ENCODE assay signal across 2 cellular contexts in the genomic region with DNA sequence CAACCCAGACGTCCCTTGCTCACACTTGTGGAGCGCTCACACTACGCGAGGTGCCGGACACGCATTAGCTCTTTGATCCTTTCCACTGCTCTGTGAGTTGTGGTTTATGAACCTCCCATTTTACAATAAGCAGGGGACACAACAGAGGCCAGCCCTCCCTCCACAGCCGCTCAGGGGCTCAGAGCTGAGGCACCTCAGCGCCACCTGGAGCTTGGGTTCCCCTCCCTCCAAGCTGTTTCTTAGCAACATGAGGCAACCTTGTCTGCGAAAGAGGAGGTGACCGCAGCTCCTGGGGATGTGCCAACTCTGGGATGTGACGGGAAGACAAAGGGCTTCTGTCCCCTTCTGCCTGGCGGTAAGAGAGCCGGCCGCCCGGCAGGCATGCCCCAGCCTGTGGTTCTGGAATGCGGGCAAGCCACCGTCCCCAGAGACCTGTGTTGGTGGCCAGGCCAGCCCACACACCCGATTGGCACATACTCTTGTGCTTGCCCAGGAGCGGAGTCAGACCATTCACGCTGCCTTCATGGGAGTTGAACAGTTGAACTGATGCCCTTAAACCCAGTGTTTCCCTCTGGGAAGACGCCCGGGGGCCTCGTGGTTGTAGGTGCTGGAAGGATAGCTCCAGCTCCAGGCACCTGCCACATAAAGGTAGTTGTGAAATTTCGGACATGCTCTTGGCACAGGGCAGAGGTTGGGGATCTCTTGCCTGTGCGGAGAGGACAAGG.
TF ChIP-seq lines count a peak whose summit lies in the region.

No MANE protein-coding gene starts in this region.

TF ChIP-seq in Ishikawa, 13 proteins besides CTCF, POLR2A, EP300 and RAD21:
- no peak for TF ChIP-seq CREB1 (IDR thresholded peaks at IDR 0.05; ENCODE audit: low read depth)
- TF ChIP-seq, protein P1, sequence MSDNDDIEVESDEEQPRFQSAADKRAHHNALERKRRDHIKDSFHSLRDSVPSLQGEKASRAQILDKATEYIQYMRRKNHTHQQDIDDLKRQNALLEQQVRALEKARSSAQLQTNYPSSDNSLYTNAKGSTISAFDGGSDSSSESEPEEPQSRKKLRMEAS (IDR thresholded peaks at IDR 0.05) = peak; percentile 60
- peak; percentile 90 for TF ChIP-seq TEAD4 (IDR thresholded peaks at IDR 0.05)
- peak; percentile 61 for TF ChIP-seq TCF12 (IDR thresholded peaks at IDR 0.05; ENCODE audit: low read depth)
- TF ChIP-seq NFIC (IDR thresholded peaks at IDR 0.05) = peak; percentile 68
- TF ChIP-seq, protein P2, sequence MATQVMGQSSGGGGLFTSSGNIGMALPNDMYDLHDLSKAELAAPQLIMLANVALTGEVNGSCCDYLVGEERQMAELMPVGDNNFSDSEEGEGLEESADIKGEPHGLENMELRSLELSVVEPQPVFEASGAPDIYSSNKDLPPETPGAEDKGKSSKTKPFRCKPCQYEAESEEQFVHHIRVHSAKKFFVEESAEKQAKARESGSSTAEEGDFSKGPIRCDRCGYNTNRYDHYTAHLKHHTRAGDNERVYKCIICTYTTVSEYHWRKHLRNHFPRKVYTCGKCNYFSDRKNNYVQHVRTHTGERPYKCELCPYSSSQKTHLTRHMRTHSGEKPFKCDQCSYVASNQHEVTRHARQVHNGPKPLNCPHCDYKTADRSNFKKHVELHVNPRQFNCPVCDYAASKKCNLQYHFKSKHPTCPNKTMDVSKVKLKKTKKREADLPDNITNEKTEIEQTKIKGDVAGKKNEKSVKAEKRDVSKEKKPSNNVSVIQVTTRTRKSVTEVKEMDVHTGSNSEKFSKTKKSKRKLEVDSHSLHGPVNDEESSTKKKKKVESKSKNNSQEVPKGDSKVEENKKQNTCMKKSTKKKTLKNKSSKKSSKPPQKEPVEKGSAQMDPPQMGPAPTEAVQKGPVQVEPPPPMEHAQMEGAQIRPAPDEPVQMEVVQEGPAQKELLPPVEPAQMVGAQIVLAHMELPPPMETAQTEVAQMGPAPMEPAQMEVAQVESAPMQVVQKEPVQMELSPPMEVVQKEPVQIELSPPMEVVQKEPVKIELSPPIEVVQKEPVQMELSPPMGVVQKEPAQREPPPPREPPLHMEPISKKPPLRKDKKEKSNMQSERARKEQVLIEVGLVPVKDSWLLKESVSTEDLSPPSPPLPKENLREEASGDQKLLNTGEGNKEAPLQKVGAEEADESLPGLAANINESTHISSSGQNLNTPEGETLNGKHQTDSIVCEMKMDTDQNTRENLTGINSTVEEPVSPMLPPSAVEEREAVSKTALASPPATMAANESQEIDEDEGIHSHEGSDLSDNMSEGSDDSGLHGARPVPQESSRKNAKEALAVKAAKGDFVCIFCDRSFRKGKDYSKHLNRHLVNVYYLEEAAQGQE (IDR thresholded peaks at IDR 0.05; ENCODE audit: low read depth) = peak; percentile 50
- no peak for TF ChIP-seq YY1 (IDR thresholded peaks at IDR 0.05; ENCODE audit: low read depth)

TF ChIP-seq in GM12878, 131 proteins besides CTCF, POLR2A, EP300 and RAD21:
- TF ChIP-seq STAT3 (IDR thresholded peaks at IDR 0.05; ENCODE audit: low read depth, low read length) (no peak), EED (IDR thresholded peaks at IDR 0.05; ENCODE audit: low read depth) (peak; percentile 55; the same call in 1 of the 2 replicates), IKZF1 (conservative IDR thresholded peaks at IDR 0.05) (peak; percentile 49), RUNX3 (IDR thresholded peaks at IDR 0.05; ENCODE audit: low read length) (peak; percentile 42; the same call in 1 of the 2 replicates), MEF2B (IDR thresholded peaks at IDR 0.05; ENCODE audit: partially characterized antibody, poor library complexity, severe bottlenecking) (peak; percentile 35)
